16 cellular contexts compared by ENCODE assay signal in the genomic region with DNA sequence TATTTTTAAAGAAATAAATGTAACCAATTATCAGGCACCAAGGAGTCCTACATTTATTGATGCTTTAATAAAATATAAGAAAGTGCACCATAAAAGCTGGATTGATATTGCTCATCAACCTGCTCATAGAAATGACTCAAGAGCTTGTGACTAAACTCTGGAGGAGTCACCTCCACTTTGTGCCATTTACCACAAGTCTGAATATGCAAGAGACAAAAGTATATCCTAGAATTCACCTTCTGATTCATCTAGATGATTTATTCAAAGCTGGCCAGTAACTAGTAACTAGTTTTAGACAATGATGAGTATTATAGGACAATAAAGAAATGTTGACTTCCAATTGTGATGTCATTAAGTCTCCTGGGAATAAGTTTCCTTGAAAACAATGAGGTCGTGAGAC.
DNase-seq lines count a peak whose midpoint lies in the region; ATAC-seq and TF ChIP-seq lines count a peak whose summit lies in the region.
"Had no signal": no experiment of that assay in that cellular context is flagged by ENCODE, and none has a peak within 500 bp of the region (broad histone marks: within the 10 kb centered on the region; RNA-seq: fewer than 3 reads in every experiment).

No MANE protein-coding gene starts in this region.

- H3K9ac ChIP-seq in PC-3 (ENCODE audit: low read length), result no peak overlapping the region

- POLR2A ChIA-PET in PC-3 (lab: Charles Lee; ENCODE audit: unreplicated experiment), result no interaction called here

- no peak overlapping the region for H2AFZ ChIP-seq in PC-3 (ENCODE audit: low read length)

- BruUV-seq in PC-3 (replicated peaks; lab: Mats Ljungman, UMichigan), result no TSS peak

- no peak overlapping the region for H3K27ac ChIP-seq in PC-3 (ENCODE audit: low read length)
- H3K27ac ChIP-seq: C4-2B had no signal

- H4K20me1 ChIP-seq in PC-3 (ENCODE audit: low read length), result no peaks in the 10 kb centered on the region

- CTCF ChIA-PET in PC-3 (lab: Charles Lee), result no interaction called here

- intact Hi-C loops in PC-3 (cut with micrococcal nuclease), result no loop called here

- H3K36me3 ChIP-seq in PC-3 (ENCODE audit: low read depth, low read length), result no peaks in the 10 kb centered on the region

- ATAC-seq in PC-3, result no peak
- ATAC-seq in HG02884 (IDR thresholded peaks at IDR 0.05; ENCODE audit: unreplicated experiment), result no peak
- ATAC-seq in GM21717 (IDR thresholded peaks at IDR 0.05; ENCODE audit: unreplicated experiment), result no peak

- no peaks in the 10 kb centered on the region for H3K9me3 ChIP-seq in PC-3 (ENCODE audit: low read length)

- no peak for TF ChIP-seq CTCF in PC-3 (conservative IDR thresholded peaks at IDR 0.05; ENCODE audit: low read depth, low read length)
- no peak for TF ChIP-seq CTCF in epithelial cell of esophagus (IDR thresholded peaks at IDR 0.05; ENCODE audit: insufficient read depth, low read depth, low read length, missing control alignments)

- no peaks in the 10 kb centered on the region for H3F3A ChIP-seq in PC-3 (ENCODE audit: low read length, unreplicated experiment)

- no peaks in the 10 kb centered on the region for H3K4me1 ChIP-seq in PC-3 (ENCODE audit: insufficient read depth, low read length)

- in situ Hi-C loops in Caki2 (cut with HindIII; ENCODE audit: low pct_unique_long_range_greater_than_20kb, low sequenced_read_pairs), result no loop called here

- H3K27me3 ChIP-seq in PC-3 (ENCODE audit: low read length), result no peaks in the 10 kb centered on the region

- DNase-seq in Caki2 (ENCODE audit: low read depth) (peak; percentile 43), PC-3 (peak; percentile 15), epithelial cell of esophagus (ENCODE audit: low read depth) (peak; percentile 51), putamen (ENCODE audit: low spot score) (peak; percentile 30), NCI-H1417 treated with DMSO at 0.1 percent for 48 hours (lab: John Stamatoyannopoulos, UW) (no peak), D341Med (ENCODE audit: low spot score) (no peak)
- DNase-seq: DMS153, EL, H7, NCI-H1092, NCI-H2081 treated with DMSO at 0.1 percent for 48 hours, NCI-H510A, NCI-H774 had no signal

- H3K4me2 ChIP-seq in PC-3 (ENCODE audit: low read length), result no peak overlapping the region

- no peaks in the 10 kb centered on the region for H3K9me2 ChIP-seq in PC-3 (replicated peaks; ENCODE audit: low read length)

- H3K79me2 ChIP-seq in PC-3 (ENCODE audit: low read length), result no peaks in the 10 kb centered on the region

- no peak overlapping the region for H3K4me3 ChIP-seq in PC-3 (ENCODE audit: low read length)
- no peak overlapping the region for H3K4me3 ChIP-seq in epithelial cell of esophagus (ENCODE audit: low read length)

Comparison
In these comparisons a context has a peak if more than half of its experiments do, and no peak if none do; other contexts are left out.
1. DNase-seq: peak in Caki2 (single experiment), PC-3 (single experiment), epithelial cell of esophagus (single experiment) and putamen (single experiment); none in NCI-H1417 treated with DMSO at 0.1 percent for 48 hours (single experiment) and D341Med (single experiment).